ENCODE assay signal across 14 cellular contexts in genomic region chr5:170132642-170133448, GRCh38. TPM values are rescaled to one million over a fixed set of nuclear protein-coding genes. Genes with fewer than 3 reads are reported as not detected.
DNase-seq lines count a peak whose midpoint lies in the region; ATAC-seq and TF ChIP-seq lines count a peak whose summit lies in the region.
"Had no signal": no experiment of that assay in that cellular context is flagged by ENCODE, and none has a peak within 500 bp of the region (broad histone marks: within the 10 kb centered on the region; RNA-seq: fewer than 3 reads in every experiment).

No MANE protein-coding gene starts in this region.

- H3K4me2 ChIP-seq in HCT116 (ENCODE audit: low read length) (peak overlapping the region; percentile 17), fibroblast of lung (ENCODE audit: extremely low read depth, insufficient read depth, low read length) (no peak overlapping the region), smooth muscle cell (peak overlapping the region; percentile 20)

- no peaks in the 10 kb centered on the region for H3K9me2 ChIP-seq in HCT116 (ENCODE audit: insufficient read depth)

- H3K4me3 Mint-ChIP-seq in activated T-helper 1 cell treated with anti-CD3 and anti-CD28 coated beads, Interleukin-12 subunit alpha, Interleukin-12 subunit beta, Interleukin-2, Interleukin-4 antibody, amounts not matched to agents 30 ng/mL and 10 ng/mL and 1 ng/mL, durations not matched to agents 14 hours and 24 hours and 36 hours, result no peak overlapping the region
- H3K4me3 Mint-ChIP-seq: naive B cell; stimulated activated naive B cell treated with anti-CD40 and anti-IgM and Interleukin-4, amounts not matched to agents 10 μg/mL and 1 μg/mL and 100 μg/mL, for 72 hours had no signal

- H3K79me2 ChIP-seq in HCT116 (ENCODE audit: insufficient read depth, low read length), result no peaks in the 10 kb centered on the region
- H3K79me2 ChIP-seq in fibroblast of lung (ENCODE audit: control insufficient read depth, insufficient read depth, low read length), result no peaks in the 10 kb centered on the region
- H3K79me2 ChIP-seq in smooth muscle cell (ENCODE audit: low read depth), result no peaks in the 10 kb centered on the region

- H4K20me1 ChIP-seq in HCT116 (ENCODE audit: insufficient read depth) (no peaks in the 10 kb centered on the region), fibroblast of lung (ENCODE audit: control insufficient read depth, extremely low read depth, insufficient read depth, low read length) (no peaks in the 10 kb centered on the region), smooth muscle cell (ENCODE audit: low read depth) (no peaks in the 10 kb centered on the region)

- CTCF ChIA-PET in HCT116 (lab: Charles Lee), result no interaction called here

- no peak for ATAC-seq in HCT116
- peak; percentile 73 for ATAC-seq in RWPE2 (ENCODE audit: low read depth)
- ATAC-seq in GM19455 (IDR thresholded peaks at IDR 0.05; ENCODE audit: unreplicated experiment), result no peak
- ATAC-seq in psoas muscle, result no peak
- ATAC-seq: stimulated activated naive B cell treated with anti-CD40 and anti-IgM and Interleukin-4, amounts not matched to agents 10 μg/mL and 1 μg/mL and 100 μg/mL, for 72 hours had no signal

- H3K9me3 ChIP-seq in HCT116 (ENCODE audit: control insufficient read depth in 1 of 2, insufficient read depth in 1 of 2, low read depth in 1 of 2, low read length in 2 of 2), result no peaks in the 10 kb centered on the region
- H3K9me3 ChIP-seq in RWPE2 (ENCODE audit: severe bottlenecking), result no peaks in the 10 kb centered on the region
- H3K9me3 ChIP-seq in fibroblast of lung (ENCODE audit: control insufficient read depth, insufficient read depth, low read depth, low read length), result no peaks in the 10 kb centered on the region
- H3K9me3 ChIP-seq in smooth muscle cell (replicated peaks; ENCODE audit: low read depth), result no peaks in the 10 kb centered on the region
- H3K9me3 ChIP-seq in psoas muscle, result no peaks in the 10 kb centered on the region

- no peaks in the 10 kb centered on the region for H3K27me3 ChIP-seq in HCT116 (ENCODE audit: insufficient read depth, low read length)
- no peaks in the 10 kb centered on the region for H3K27me3 ChIP-seq in RWPE2 (ENCODE audit: insufficient read depth, poor library complexity, severe bottlenecking)
- no peaks in the 10 kb centered on the region for H3K27me3 ChIP-seq in fibroblast of lung (ENCODE audit: control insufficient read depth, insufficient read depth, low read length)
- no peaks in the 10 kb centered on the region for H3K27me3 ChIP-seq in smooth muscle cell (ENCODE audit: low read depth)
- no peaks in the 10 kb centered on the region for H3K27me3 ChIP-seq in psoas muscle (ENCODE audit: insufficient read depth in 3 of 3, low read length in 2 of 3)

- H3K36me3 ChIP-seq in HCT116 (ENCODE audit: control insufficient read depth in 1 of 2, insufficient read depth in 2 of 2, low read length in 2 of 2), result no peaks in the 10 kb centered on the region
- H3K36me3 ChIP-seq in RWPE2 (ENCODE audit: low read depth), result no peaks in the 10 kb centered on the region
- no peaks in the 10 kb centered on the region for H3K36me3 ChIP-seq in fibroblast of lung (ENCODE audit: control insufficient read depth, insufficient read depth, low read length)
- no peaks in the 10 kb centered on the region for H3K36me3 ChIP-seq in smooth muscle cell (ENCODE audit: low read depth)
- no peaks in the 10 kb centered on the region for H3K36me3 ChIP-seq in psoas muscle (ENCODE audit: insufficient read depth in 1 of 2, low read depth in 1 of 2)

- DNase-seq in HCT116 (ENCODE audit: low read depth, low spot score), result no peak
- DNase-seq in RWPE2 (ENCODE audit: low spot score), result no peak
- DNase-seq in fibroblast of lung (ENCODE audit: low read depth in 2 of 2), result peak; percentile 33 to 72
- DNase-seq in smooth muscle cell (lab: John Stamatoyannopoulos, UW; ENCODE audit: unreplicated experiment), result no peak
- no peak for DNase-seq in activated T-helper 1 cell treated with anti-CD3 and anti-CD28 coated beads, Interleukin-12 subunit alpha, Interleukin-12 subunit beta, Interleukin-2, Interleukin-4 antibody, amounts not matched to agents 30 ng/mL and 10 ng/mL and 1 ng/mL, durations not matched to agents 14 hours and 24 hours and 36 hours (ENCODE audit: low spot score)
- no peak for DNase-seq in psoas muscle
- DNase-seq: cortex of kidney; naive B cell; NCI-H1092; stimulated activated naive B cell treated with anti-CD40 and anti-IgM and Interleukin-4, amounts not matched to agents 10 μg/mL and 1 μg/mL and 100 μg/mL, for 72 hours had no signal

- RAD21 ChIA-PET in HCT116 (lab: Charles Lee; ENCODE audit: low non-redundant PET in 1 of 2, low total read pairs in 2 of 2, uncharacterized antibody in 2 of 2, unreplicated experiment in 2 of 2), result no interaction called here

- BruUV-seq in HCT116 (replicated peaks; lab: Mats Ljungman, UMichigan), result no TSS peak

- H3K4me3 ChIP-seq in HCT116 (replicated peaks in 1 of 2; ENCODE audit: low read depth in 1 of 2, low read length in 2 of 2) (no peak overlapping the region), RWPE2 (ENCODE audit: severe bottlenecking) (no peak overlapping the region), fibroblast of lung (replicated peaks in 1 of 4; ENCODE audit: control extremely low read depth in 1 of 4, insufficient read depth in 1 of 4, low read depth in 3 of 4, low read length in 4 of 4) (no peak overlapping the region), smooth muscle cell (no peak overlapping the region), psoas muscle (no peak overlapping the region)

- peaks cover 0 to 5% of the 10 kb centered on the region in 2 experiments; a peak in 1 of 4 replicates for H3K4me1 ChIP-seq in HCT116 (ENCODE audit: control insufficient read depth in 1 of 2, insufficient read depth in 2 of 2, low read length in 2 of 2)
- H3K4me1 ChIP-seq in RWPE2 (ENCODE audit: insufficient read depth, poor library complexity, severe bottlenecking), result peaks cover 19% of the 10 kb centered on the region
- H3K4me1 ChIP-seq in fibroblast of lung (ENCODE audit: control insufficient read depth, extremely low read depth, insufficient read depth, low read length), result no peaks in the 10 kb centered on the region
- peaks cover 9% of the 10 kb centered on the region for H3K4me1 ChIP-seq in smooth muscle cell (ENCODE audit: low read depth)
- H3K4me1 ChIP-seq in psoas muscle, result no peaks in the 10 kb centered on the region

- H3F3A ChIP-seq in smooth muscle cell (ENCODE audit: low read depth), result no peaks in the 10 kb centered on the region

- intact Hi-C loops in HCT116 (cut with micrococcal nuclease) (no loop called here), psoas muscle (cut with DNase I) (no loop called here)
- intact Hi-C loops in activated T-helper 1 cell treated with anti-CD3 and anti-CD28 coated beads, Interleukin-12 subunit alpha, Interleukin-12 subunit beta, Interleukin-2, Interleukin-4 antibody, amounts not matched to agents 30 ng/mL and 10 ng/mL and 1 ng/mL, durations not matched to agents 14 hours and 24 hours and 36 hours (cut with micrococcal nuclease), result no loop called here

- H3K4me1 Mint-ChIP-seq in activated T-helper 1 cell treated with anti-CD3 and anti-CD28 coated beads, Interleukin-12 subunit alpha, Interleukin-12 subunit beta, Interleukin-2, Interleukin-4 antibody, amounts not matched to agents 30 ng/mL and 10 ng/mL and 1 ng/mL, durations not matched to agents 14 hours and 24 hours and 36 hours (ENCODE audit: low read depth), result no peaks in the 10 kb centered on the region
- H3K4me1 Mint-ChIP-seq: naive B cell; stimulated activated naive B cell treated with anti-CD40 and anti-IgM and Interleukin-4, amounts not matched to agents 10 μg/mL and 1 μg/mL and 100 μg/mL, for 72 hours had no signal

- TF ChIP-seq CTCF in HCT116 (IDR thresholded peaks at IDR 0.05 in 2 of 3, conservative IDR thresholded peaks at IDR 0.05 in 1 of 3; ENCODE audit: borderline replicate concordance in 1 of 3, insufficient read depth in 1 of 3, low read depth in 2 of 3, low read length in 2 of 3) (no peak), RWPE2 (IDR thresholded peaks at IDR 0.05; ENCODE audit: poor library complexity, severe bottlenecking) (no peak), fibroblast of lung (conservative IDR thresholded peaks at IDR 0.05 in 1 of 2, IDR thresholded peaks at IDR 0.05 in 1 of 2; ENCODE audit: low read depth in 1 of 2, low read length in 2 of 2) (no peak), smooth muscle cell (IDR thresholded peaks at IDR 0.05; ENCODE audit: borderline replicate concordance, insufficient read depth, poor library complexity, severe bottlenecking) (no peak), psoas muscle (IDR thresholded peaks at IDR 0.05) (no peak)

- H2AFZ ChIP-seq in HCT116 (ENCODE audit: low read depth, low read length, poor library complexity, severe bottlenecking), result no peak overlapping the region
- H2AFZ ChIP-seq in fibroblast of lung (ENCODE audit: low read length), result no peak overlapping the region
- no peak overlapping the region for H2AFZ ChIP-seq in smooth muscle cell (ENCODE audit: low read depth)

- no peaks in the 10 kb centered on the region for H3K36me3 Mint-ChIP-seq in activated T-helper 1 cell treated with anti-CD3 and anti-CD28 coated beads, Interleukin-12 subunit alpha, Interleukin-12 subunit beta, Interleukin-2, Interleukin-4 antibody, amounts not matched to agents 30 ng/mL and 10 ng/mL and 1 ng/mL, durations not matched to agents 14 hours and 24 hours and 36 hours (ENCODE audit: low read depth)
- H3K36me3 Mint-ChIP-seq: naive B cell; stimulated activated naive B cell treated with anti-CD40 and anti-IgM and Interleukin-4, amounts not matched to agents 10 μg/mL and 1 μg/mL and 100 μg/mL, for 72 hours had no signal

- no peak overlapping the region for H3K27ac Mint-ChIP-seq in activated T-helper 1 cell treated with anti-CD3 and anti-CD28 coated beads, Interleukin-12 subunit alpha, Interleukin-12 subunit beta, Interleukin-2, Interleukin-4 antibody, amounts not matched to agents 30 ng/mL and 10 ng/mL and 1 ng/mL, durations not matched to agents 14 hours and 24 hours and 36 hours
- H3K27ac Mint-ChIP-seq: stimulated activated naive B cell treated with anti-CD40 and anti-IgM and Interleukin-4, amounts not matched to agents 10 μg/mL and 1 μg/mL and 100 μg/mL, for 72 hours had no signal

- H3K27ac ChIP-seq in HCT116 (ENCODE audit: low read depth, low read length) (no peak overlapping the region), RWPE2 (ENCODE audit: poor library complexity, severe bottlenecking) (no peak overlapping the region), fibroblast of lung (ENCODE audit: insufficient read depth, low read length) (no peak overlapping the region), smooth muscle cell (ENCODE audit: low read depth) (no peak overlapping the region), psoas muscle (no peak overlapping the region)

- H3K9me3 Mint-ChIP-seq in activated T-helper 1 cell treated with anti-CD3 and anti-CD28 coated beads, Interleukin-12 subunit alpha, Interleukin-12 subunit beta, Interleukin-2, Interleukin-4 antibody, amounts not matched to agents 30 ng/mL and 10 ng/mL and 1 ng/mL, durations not matched to agents 14 hours and 24 hours and 36 hours, result no peaks in the 10 kb centered on the region
- H3K9me3 Mint-ChIP-seq: stimulated activated naive B cell treated with anti-CD40 and anti-IgM and Interleukin-4, amounts not matched to agents 10 μg/mL and 1 μg/mL and 100 μg/mL, for 72 hours had no signal

- TF ChIP-seq POLR2A in HCT116 (IDR thresholded peaks at IDR 0.05; ENCODE audit: borderline replicate concordance, extremely low read depth, insufficient read depth, insufficient read length), result no peak

- WGBS in smooth muscle cell (ENCODE audit: low lambda C conversion rate), result 35% methylated on average over 5 of the region's 5 CpGs
- WGBS in psoas muscle, 3 donors, result 66 to 76% (median 72%) methylated on average over 5 of the region's 5 CpGs

- POLR2A ChIA-PET in HCT116 (lab: Charles Lee), result no interaction called here

- TF ChIP-seq RAD21 in HCT116 (IDR thresholded peaks at IDR 0.05; ENCODE audit: low read depth), result no peak

- H3K9ac ChIP-seq in HCT116 (ENCODE audit: low read length), result no peak overlapping the region
- no peak overlapping the region for H3K9ac ChIP-seq in fibroblast of lung (ENCODE audit: insufficient read depth, low read length)
- H3K9ac ChIP-seq in smooth muscle cell (ENCODE audit: low read depth), result no peak overlapping the region

- peaks cover 28% of the 10 kb centered on the region for H3K27me3 Mint-ChIP-seq in activated T-helper 1 cell treated with anti-CD3 and anti-CD28 coated beads, Interleukin-12 subunit alpha, Interleukin-12 subunit beta, Interleukin-2, Interleukin-4 antibody, amounts not matched to agents 30 ng/mL and 10 ng/mL and 1 ng/mL, durations not matched to agents 14 hours and 24 hours and 36 hours (ENCODE audit: insufficient read depth)

RNA-seq across cellular contexts. Expression of gene FOXI1, which starts 27.1 kb away (rescaled TPM):
- total RNA-seq in HCT116 (2021; ENCODE audit: unreplicated experiment) (not detected), fibroblast of lung (not detected in 2 replicates), smooth muscle cell (not detected in 2 replicates), psoas muscle (not detected)
- not detected in 2 replicates for polyA plus RNA-seq in HCT116 (2012)
- polyA plus RNA-seq in fibroblast of lung (not detected in 2 replicates), smooth muscle cell (not detected in 2 replicates), psoas muscle (not detected)
- not detected in 2 replicates for polyA plus RNA-seq in fibroblast of lung (2012)
- polyA minus RNA-seq in fibroblast of lung (ENCODE audit: low replicate concordance), result 2.3 TPM in 1 of 2 replicates, not detected in the other
- not detected in 2 replicates for total RNA-seq in activated T-helper 1 cell treated with anti-CD3 and anti-CD28 coated beads, Interleukin-12 subunit alpha, Interleukin-12 subunit beta, Interleukin-2, Interleukin-4 antibody, amounts not matched to agents 30 ng/mL and 10 ng/mL and 1 ng/mL, durations not matched to agents 14 hours and 24 hours and 36 hours
- total RNA-seq: G401, H4, OCI-LY7 had no signal

Comparison
In these comparisons a context has a peak if more than half of its experiments do, and no peak if none do; other contexts are left out.
1. DNase-seq: peak in fibroblast of lung (2 of 2); none in HCT116 (single experiment), RWPE2 (single experiment), smooth muscle cell (single experiment), activated T-helper 1 cell treated with anti-CD3 and anti-CD28 coated beads, Interleukin-12 subunit alpha, Interleukin-12 subunit beta, Interleukin-2, Interleukin-4 antibody, amounts not matched to agents 30 ng/mL and 10 ng/mL and 1 ng/mL, durations not matched to agents 14 hours and 24 hours and 36 hours (single experiment) and psoas muscle (0 of 2).